In genomic region chr20:20668639-20669038, GRCh38 we compare ENCODE assay signal across 9 cellular contexts. TPM values are rescaled to one million over a fixed set of nuclear protein-coding genes. Genes with fewer than 3 reads are reported as not detected.
A peak's percentile ranks its signal among the peaks of the same experiment; 100 is the strongest.
DNase-seq lines count a peak whose midpoint lies in the region; ATAC-seq and TF ChIP-seq lines count a peak whose summit lies in the region.
"Had no signal": no experiment of that assay in that cellular context is flagged by ENCODE, and none has a peak within 500 bp of the region (broad histone marks: within the 10 kb centered on the region; RNA-seq: fewer than 3 reads in every experiment).

No MANE protein-coding gene starts in this region.

- H3K4me1 ChIP-seq in left ventricle myocardium inferior, result peaks cover 31% of the 10 kb centered on the region
- H3K4me1 ChIP-seq in suprapubic skin, result peaks cover 3% of the 10 kb centered on the region

- WGBS in suprapubic skin, result 48% methylated on average over 1 of the region's 1 CpG

- peaks cover 43% of the 10 kb centered on the region for H3K4me1 Mint-ChIP-seq in T-helper 17 cell
- H3K4me1 Mint-ChIP-seq in stimulated activated naive CD8-positive, alpha-beta T cell treated with anti-CD3 and anti-CD28 coated beads, Interleukin-15, amount 100 ng/mL, for 72 hours, result peaks cover 31% of the 10 kb centered on the region
- H3K4me1 Mint-ChIP-seq in T-cell, result peaks cover 36 to 53% (median 41%) of the 10 kb centered on the region in 3 donors

- no peaks in the 10 kb centered on the region for H3K9me3 Mint-ChIP-seq in stimulated activated naive CD8-positive, alpha-beta T cell treated with anti-CD3 and anti-CD28 coated beads, Interleukin-15, amount 100 ng/mL, for 72 hours
- no peaks in the 10 kb centered on the region for H3K9me3 Mint-ChIP-seq in T-cell

- H3K9me3 ChIP-seq in left ventricle myocardium inferior (replicated peaks) (no peaks in the 10 kb centered on the region), T-helper 17 cell (ENCODE audit: control insufficient read depth, low read length, poor library complexity, severe bottlenecking) (no peaks in the 10 kb centered on the region), suprapubic skin (no peaks in the 10 kb centered on the region)

- TF ChIP-seq EP300 in suprapubic skin (IDR thresholded peaks at IDR 0.05), result no peak

- no peak overlapping the region for H3K27ac ChIP-seq in left ventricle myocardium inferior (replicated peaks)
- no peak overlapping the region for H3K27ac ChIP-seq in suprapubic skin
- H3K27ac ChIP-seq: cardiac muscle cell had no signal

- ATAC-seq in Right ventricle myocardium inferior, result peak; percentile 42
- peak; percentile 98 for ATAC-seq in HG03066 (IDR thresholded peaks at IDR 0.05; ENCODE audit: low read depth, unreplicated experiment)
- ATAC-seq in T-helper 17 cell, result peak; percentile 73
- ATAC-seq in stimulated activated naive CD8-positive, alpha-beta T cell treated with anti-CD3 and anti-CD28 coated beads, Interleukin-15, amount 100 ng/mL, for 72 hours, result peak; percentile 42
- no peak for ATAC-seq in T-cell (replicated peaks in 1 of 4)

- no peak for DNase-seq in Right ventricle myocardium inferior (ENCODE audit: missing footprints)
- DNase-seq in left ventricle myocardium inferior, result no peak
- no peak for DNase-seq in T-helper 17 cell
- no peak for DNase-seq in stimulated activated naive CD8-positive, alpha-beta T cell treated with anti-CD3 and anti-CD28 coated beads, Interleukin-15, amount 100 ng/mL, for 72 hours
- DNase-seq in stimulated activated naive CD4-positive, alpha-beta T cell treated with Interleukin-2 at 50 U/mL for 16 hours (lab: John Stamatoyannopoulos, UW), result no peak
- DNase-seq in T-cell, result no peak
- no peak for DNase-seq in suprapubic skin (ENCODE audit: low spot score in 2 of 2)

- CTCF ChIA-PET in T-cell (lab: Charles Lee), result no interaction called here

- H3K36me3 ChIP-seq in left ventricle myocardium inferior (no peaks in the 10 kb centered on the region), suprapubic skin (no peaks in the 10 kb centered on the region)
- H3K36me3 ChIP-seq: cardiac muscle cell had no signal

- H3K4me3 Mint-ChIP-seq in T-helper 17 cell, result no peak overlapping the region
- no peak overlapping the region for H3K4me3 Mint-ChIP-seq in stimulated activated naive CD8-positive, alpha-beta T cell treated with anti-CD3 and anti-CD28 coated beads, Interleukin-15, amount 100 ng/mL, for 72 hours
- no peak overlapping the region for H3K4me3 Mint-ChIP-seq in T-cell

- no peak for TF ChIP-seq CTCF in left ventricle myocardium inferior (IDR thresholded peaks at IDR 0.05; ENCODE audit: borderline replicate concordance)
- TF ChIP-seq CTCF in suprapubic skin (IDR thresholded peaks at IDR 0.05), result no peak

- no peaks in the 10 kb centered on the region for H3K27me3 ChIP-seq in left ventricle myocardium inferior (ENCODE audit: low read depth)
- no peaks in the 10 kb centered on the region for H3K27me3 ChIP-seq in suprapubic skin
- H3K27me3 ChIP-seq: cardiac muscle cell had no signal

- no peak overlapping the region for H3K27ac Mint-ChIP-seq in T-helper 17 cell
- H3K27ac Mint-ChIP-seq in stimulated activated naive CD8-positive, alpha-beta T cell treated with anti-CD3 and anti-CD28 coated beads, Interleukin-15, amount 100 ng/mL, for 72 hours, result no peak overlapping the region
- no peak overlapping the region for H3K27ac Mint-ChIP-seq in T-cell

- TF ChIP-seq POLR2A in suprapubic skin (IDR thresholded peaks at IDR 0.05), result no peak

- H3K36me3 Mint-ChIP-seq in T-helper 17 cell (ENCODE audit: low read depth) (peaks cover 8% of the 10 kb centered on the region), T-cell (peaks cover 23% of the 10 kb centered on the region)

- H3K27me3 Mint-ChIP-seq in T-helper 17 cell (no peaks in the 10 kb centered on the region), T-cell (no peaks in the 10 kb centered on the region)
- no peaks in the 10 kb centered on the region for H3K27me3 Mint-ChIP-seq in stimulated activated naive CD8-positive, alpha-beta T cell treated with anti-CD3 and anti-CD28 coated beads, Interleukin-15, amount 100 ng/mL, for 72 hours

- intact Hi-C loops in Right ventricle myocardium inferior (cut with DNase I) (no loop called here), left ventricle myocardium inferior (cut with micrococcal nuclease) (loop anchor here (5.0 kb wide), 1 partner anchor 154 kb away; no protein-coding TSS in a partner anchor)

- POLR2A ChIA-PET in T-cell (lab: Charles Lee), result no interaction called here

- H3K4me3 ChIP-seq in left ventricle myocardium inferior (no peak overlapping the region), suprapubic skin (no peak overlapping the region)
- H3K4me3 ChIP-seq: cardiac muscle cell had no signal

RNA-seq across cellular contexts. Expression of gene RALGAPA2, which starts 43.8 kb away (rescaled TPM):
- 16.5 TPM for total RNA-seq in Right ventricle myocardium inferior
- 21.0 TPM for total RNA-seq in left ventricle myocardium inferior
- 10 to 100 TPM; 27.8 to 29.5 TPM for total RNA-seq in T-helper 17 cell
- 10 to 100 TPM; 28.0 to 36.1 (median 31.7) TPM for total RNA-seq in T-cell
- total RNA-seq in suprapubic skin, result 10 to 100 TPM; 51.9 to 97.8 (median 72.0) TPM

Comparison
In these comparisons a context has a peak if more than half of its experiments do, and no peak if none do; other contexts are left out.
1. ATAC-seq: peak in Right ventricle myocardium inferior (single experiment), HG03066 (single experiment), T-helper 17 cell (single experiment) and stimulated activated naive CD8-positive, alpha-beta T cell treated with anti-CD3 and anti-CD28 coated beads, Interleukin-15, amount 100 ng/mL, for 72 hours (single experiment); none in T-cell (0 of 4).